Comparison of ENCODE assay signal across 8 cellular contexts in genomic region chr2:158458617-158458920, GRCh38. TPM values are rescaled to one million over a fixed set of nuclear protein-coding genes. Genes with fewer than 3 reads are reported as not detected.
DNase-seq lines count a peak whose midpoint lies in the region; ATAC-seq lines count a peak whose summit lies in the region.

No MANE protein-coding gene starts in this region.

- H3K4me1 Mint-ChIP-seq in T-helper 2 cell treated with Interferon-gamma antibody and Interleukin-4, amounts not matched to agents 5 μg/mL and 100 μg/mL, for 36 hours (ENCODE audit: low read depth) = peaks cover 28% of the 10 kb centered on the region
- H3K4me1 Mint-ChIP-seq in activated CD8-positive, alpha-beta T cell treated with anti-CD3 and anti-CD28 coated beads, Interleukin-2, amount 10 ng/mL, durations not matched to agents 7 days and 5 days (ENCODE audit: low read depth) = peaks cover 25% of the 10 kb centered on the region

- CTCF ChIA-PET in activated CD8-positive, alpha-beta T cell treated with anti-CD3 and anti-CD28 coated beads, Interleukin-2, amount 10 ng/mL, durations not matched to agents 7 days and 5 days (lab: Charles Lee) = interaction anchor here (0.7 to 3.1 kb wide), 4 partner anchors 9 to 287 kb away, joined by 3 to 17 read pairs (median 4); no protein-coding TSS in a partner anchor

- H3K4me1 ChIP-seq in iPS-20b (ENCODE audit: insufficient read depth, low read length) = peaks cover 17% of the 10 kb centered on the region
- H3K4me1 ChIP-seq in subcutaneous abdominal adipose tissue (ENCODE audit: control insufficient read depth in 5 of 5, insufficient read depth in 5 of 5, low read length in 5 of 5) = peaks cover 2 to 39% (median 21%) of the 10 kb centered on the region in 5 donors

- POLR2A ChIA-PET in activated CD8-positive, alpha-beta T cell treated with anti-CD3 and anti-CD28 coated beads, Interleukin-2, amount 10 ng/mL, durations not matched to agents 7 days and 5 days (lab: Charles Lee) = interaction anchor here (0.6 to 0.7 kb wide), 2 partner anchors 18 to 200 kb away, joined by 3 read pairs; no protein-coding TSS in a partner anchor

- H3K27me3 ChIP-seq in iPS-20b (ENCODE audit: insufficient read depth, low read length) (no peaks in the 10 kb centered on the region), subcutaneous abdominal adipose tissue (ENCODE audit: control insufficient read depth in 5 of 5, insufficient read depth in 4 of 5, low read length in 5 of 5) (no peaks in the 10 kb centered on the region)

- no peak overlapping the region for H3K27ac ChIP-seq in iPS-20b (ENCODE audit: low read length)
- peak overlapping the region; percentile 82 for H3K27ac ChIP-seq in subcutaneous abdominal adipose tissue (ENCODE audit: low read depth, low read length)

- H3K27me3 Mint-ChIP-seq in T-helper 2 cell treated with Interferon-gamma antibody and Interleukin-4, amounts not matched to agents 5 μg/mL and 100 μg/mL, for 36 hours (ENCODE audit: low read depth) = peaks cover 34% of the 10 kb centered on the region
- H3K27me3 Mint-ChIP-seq in activated CD8-positive, alpha-beta T cell treated with anti-CD3 and anti-CD28 coated beads, Interleukin-2, amount 10 ng/mL, durations not matched to agents 7 days and 5 days (ENCODE audit: low read depth) = peaks cover 17% of the 10 kb centered on the region

- no peaks in the 10 kb centered on the region for H3K9me3 Mint-ChIP-seq in T-helper 2 cell treated with Interferon-gamma antibody and Interleukin-4, amounts not matched to agents 5 μg/mL and 100 μg/mL, for 36 hours
- no peaks in the 10 kb centered on the region for H3K9me3 Mint-ChIP-seq in activated CD8-positive, alpha-beta T cell treated with anti-CD3 and anti-CD28 coated beads, Interleukin-2, amount 10 ng/mL, durations not matched to agents 7 days and 5 days (ENCODE audit: insufficient read depth)

- no peak for DNase-seq in T-helper 2 cell treated with Interferon-gamma antibody and Interleukin-4, amounts not matched to agents 5 μg/mL and 100 μg/mL, for 36 hours (ENCODE audit: low spot score)
- no peak for DNase-seq in T-helper 2 cell
- no peak for DNase-seq in activated CD8-positive, alpha-beta T cell treated with anti-CD3 and anti-CD28 coated beads, Interleukin-2, amount 10 ng/mL, durations not matched to agents 7 days and 5 days
- no peak for DNase-seq in NCI-H2171 treated with DMSO at 0.1 percent for 48 hours (lab: John Stamatoyannopoulos, UW)

- no peaks in the 10 kb centered on the region for H3K9me3 ChIP-seq in iPS-20b (ENCODE audit: insufficient read depth, low read depth, low read length)
- no peaks in the 10 kb centered on the region for H3K9me3 ChIP-seq in subcutaneous abdominal adipose tissue (ENCODE audit: control insufficient read depth in 5 of 5, low read length in 5 of 5)

- H3K4me3 Mint-ChIP-seq in T-helper 2 cell treated with Interferon-gamma antibody and Interleukin-4, amounts not matched to agents 5 μg/mL and 100 μg/mL, for 36 hours = peak overlapping the region; percentile 93
- peak overlapping the region; percentile 87 for H3K4me3 Mint-ChIP-seq in activated CD8-positive, alpha-beta T cell treated with anti-CD3 and anti-CD28 coated beads, Interleukin-2, amount 10 ng/mL, durations not matched to agents 7 days and 5 days

- no peak for ATAC-seq in activated CD8-positive, alpha-beta T cell treated with anti-CD3 and anti-CD28 coated beads, Interleukin-2, amount 10 ng/mL, durations not matched to agents 7 days and 5 days
- no peak for ATAC-seq in GM19324 (IDR thresholded peaks at IDR 0.05; ENCODE audit: low FRiP score, unreplicated experiment)
- ATAC-seq in GM21423 (IDR thresholded peaks at IDR 0.05; ENCODE audit: unreplicated experiment) = no peak

- H3K36me3 Mint-ChIP-seq in T-helper 2 cell treated with Interferon-gamma antibody and Interleukin-4, amounts not matched to agents 5 μg/mL and 100 μg/mL, for 36 hours (ENCODE audit: low read depth) = peaks cover 5% of the 10 kb centered on the region
- peaks cover 3% of the 10 kb centered on the region for H3K36me3 Mint-ChIP-seq in activated CD8-positive, alpha-beta T cell treated with anti-CD3 and anti-CD28 coated beads, Interleukin-2, amount 10 ng/mL, durations not matched to agents 7 days and 5 days (ENCODE audit: low read depth)

- H3K4me3 ChIP-seq in iPS-20b (ENCODE audit: low read length) = peak overlapping the region; percentile 90
- peak overlapping the region; percentile 76 to 93 (median 85) for H3K4me3 ChIP-seq in subcutaneous abdominal adipose tissue (ENCODE audit: low read depth in 1 of 5, low read length in 5 of 5)

- peak overlapping the region; percentile 77; the same call in 1 of the 2 replicates for H3K9ac ChIP-seq in iPS-20b (ENCODE audit: low read depth, low read length)
- peak overlapping the region in 3 of 5 donors; percentile 74 to 83 (median 83) for H3K9ac ChIP-seq in subcutaneous abdominal adipose tissue (ENCODE audit: low read length in 5 of 5)

- no peak overlapping the region for H3K27ac Mint-ChIP-seq in T-helper 2 cell treated with Interferon-gamma antibody and Interleukin-4, amounts not matched to agents 5 μg/mL and 100 μg/mL, for 36 hours
- H3K27ac Mint-ChIP-seq in activated CD8-positive, alpha-beta T cell treated with anti-CD3 and anti-CD28 coated beads, Interleukin-2, amount 10 ng/mL, durations not matched to agents 7 days and 5 days = no peak overlapping the region

- H3K36me3 ChIP-seq in iPS-20b (ENCODE audit: insufficient read depth, low read depth, low read length) (no peaks in the 10 kb centered on the region), subcutaneous abdominal adipose tissue (ENCODE audit: control insufficient read depth in 5 of 5, insufficient read depth in 5 of 5, low read length in 5 of 5) (no peaks in the 10 kb centered on the region)

RNA-seq across cellular contexts. Expression of gene PKP4, which starts 1.8 kb away (rescaled TPM):
- 10 to 100 TPM; 32.9 to 35.8 TPM for total RNA-seq in activated CD8-positive, alpha-beta T cell treated with anti-CD3 and anti-CD28 coated beads, Interleukin-2, amount 10 ng/mL, durations not matched to agents 7 days and 5 days

RNA-seq across cellular contexts. Expression of gene CCDC148, which starts 2.0 kb away (rescaled TPM):
- under 1 TPM in 1 of 2 experiments, not detected in 1; 0.16 TPM for total RNA-seq in activated CD8-positive, alpha-beta T cell treated with anti-CD3 and anti-CD28 coated beads, Interleukin-2, amount 10 ng/mL, durations not matched to agents 7 days and 5 days
